8 cellular contexts compared by ENCODE assay signal in the genomic region with DNA sequence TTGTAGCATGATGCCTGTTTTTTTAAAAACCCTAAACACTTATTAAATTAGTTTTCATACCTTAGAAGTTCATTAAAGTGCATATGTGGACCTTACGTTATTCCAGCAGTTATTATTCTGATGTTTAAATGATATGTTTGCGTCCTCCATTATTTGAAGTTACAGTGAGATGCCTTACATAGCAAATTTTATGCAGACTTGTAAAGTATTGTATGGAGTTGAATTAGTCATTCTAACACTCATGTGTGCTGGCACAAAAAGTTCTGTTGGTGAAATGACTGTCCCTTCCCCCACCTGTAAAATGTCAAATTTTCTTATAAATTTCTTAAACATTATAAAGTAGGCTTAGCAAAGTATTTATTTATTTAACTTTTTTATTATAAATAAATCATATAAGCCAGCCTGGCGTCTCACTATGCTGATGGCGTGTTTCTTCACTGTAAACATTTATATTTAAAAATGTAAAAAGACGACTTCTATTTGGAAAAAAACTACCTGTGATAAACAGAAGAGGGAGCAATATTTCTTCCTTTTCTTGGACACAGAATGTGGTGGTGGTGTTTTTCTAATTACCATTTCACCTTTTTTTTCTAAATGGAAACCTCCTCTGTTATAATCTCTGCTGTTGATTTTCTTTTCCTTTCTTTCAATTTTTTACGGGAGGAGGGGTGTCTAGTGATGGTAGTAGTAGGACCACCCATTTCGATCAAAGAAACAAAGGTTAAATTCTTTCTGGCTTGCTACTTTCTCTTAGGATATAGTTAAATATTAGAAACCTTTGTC.
A peak's percentile ranks its signal among the peaks of the same experiment; 100 is the strongest.
DNase-seq lines count a peak whose midpoint lies in the region; ATAC-seq and TF ChIP-seq lines count a peak whose summit lies in the region.

No MANE protein-coding gene starts in this region.

- peaks cover 2% of the 10 kb centered on the region for H3K27me3 Mint-ChIP-seq in activated CD4-positive, alpha-beta T cell treated with anti-CD3 and anti-CD28 coated beads for 36 hours

- no peak overlapping the region for H2AFZ ChIP-seq in fibroblast of lung (ENCODE audit: low read length)

- H3K4me1 ChIP-seq in cardiac muscle cell (ENCODE audit: low read depth) = no peaks in the 10 kb centered on the region
- H3K4me1 ChIP-seq in Panc1 (ENCODE audit: control insufficient read depth, insufficient read depth, low read length) = peaks cover 10% of the 10 kb centered on the region; the same call in 1 of the 2 replicates
- H3K4me1 ChIP-seq in fibroblast of lung (ENCODE audit: control insufficient read depth, extremely low read depth, insufficient read depth, low read length) = no peaks in the 10 kb centered on the region
- H3K4me1 ChIP-seq in testis = no peaks in the 10 kb centered on the region

- H3K27ac Mint-ChIP-seq in activated CD4-positive, alpha-beta T cell treated with anti-CD3 and anti-CD28 coated beads for 36 hours = no peak overlapping the region

- no peak overlapping the region for H3K27ac ChIP-seq in cardiac muscle cell
- peak overlapping the region; percentile 60; the same call in 1 of the 2 replicates for H3K27ac ChIP-seq in Panc1 (ENCODE audit: low read length)
- no peak overlapping the region for H3K27ac ChIP-seq in fibroblast of lung (ENCODE audit: insufficient read depth, low read length)
- no peak overlapping the region for H3K27ac ChIP-seq in testis

- in situ Hi-C loops in Panc1 (cut with HindIII; ENCODE audit: low pct_unique_long_range_greater_than_20kb, low sequenced_read_pairs) = no loop called here

- H3K4me1 Mint-ChIP-seq in activated CD4-positive, alpha-beta T cell treated with anti-CD3 and anti-CD28 coated beads for 36 hours = no peaks in the 10 kb centered on the region

- BruUV-seq in Panc1 (replicated peaks; lab: Mats Ljungman, UMichigan) = no TSS peak

- no peak overlapping the region for H3K4me3 Mint-ChIP-seq in activated CD4-positive, alpha-beta T cell treated with anti-CD3 and anti-CD28 coated beads for 36 hours

- no peaks in the 10 kb centered on the region for H3K36me3 Mint-ChIP-seq in activated CD4-positive, alpha-beta T cell treated with anti-CD3 and anti-CD28 coated beads for 36 hours (ENCODE audit: low read depth)

- no peaks in the 10 kb centered on the region for H4K20me1 ChIP-seq in fibroblast of lung (ENCODE audit: control insufficient read depth, extremely low read depth, insufficient read depth, low read length)

- POLR2A ChIA-PET in Panc1 (lab: Charles Lee) = no interaction called here
- POLR2A ChIA-PET in activated CD4-positive, alpha-beta T cell treated with anti-CD3 and anti-CD28 coated beads for 36 hours (lab: Charles Lee) = no interaction called here

- TF ChIP-seq CTCF in cardiac muscle cell (IDR thresholded peaks at IDR 0.05; ENCODE audit: low read depth, low read length) = peak; percentile 39
- TF ChIP-seq CTCF in Panc1 (IDR thresholded peaks at IDR 0.05) = peak; percentile 63; the same call in 1 of the 2 replicates
- TF ChIP-seq CTCF in fibroblast of lung (conservative IDR thresholded peaks at IDR 0.05 in 1 of 2, IDR thresholded peaks at IDR 0.05 in 1 of 2; ENCODE audit: low read depth in 1 of 2, low read length in 2 of 2) = peak; percentile 10 to 36
- TF ChIP-seq CTCF in testis (IDR thresholded peaks at IDR 0.05) = peak in 2 of 3 experiments; percentile 23 to 44

- no peak overlapping the region for H3K9ac ChIP-seq in fibroblast of lung (ENCODE audit: insufficient read depth, low read length)

- intact Hi-C loops in Right ventricle myocardium inferior (cut with DNase I) (no loop called here), Panc1 (cut with micrococcal nuclease; ENCODE audit: unreplicated experiment) (no loop called here), testis (cut with DNase I; ENCODE audit: low total_unique reads) (no loop called here)
- intact Hi-C loops in activated CD4-positive, alpha-beta T cell treated with anti-CD3 and anti-CD28 coated beads for 36 hours (cut with DNase I, micrococcal nuclease) = no loop called here

- DNase-seq in cardiac muscle cell (ENCODE audit: low read depth in 1 of 2, low spot score in 1 of 2) (peak in 1 of 2 donors; percentile 35), Right ventricle myocardium inferior (ENCODE audit: missing footprints) (no peak), Panc1 (ENCODE audit: low read depth, low spot score) (no peak), fibroblast of lung (ENCODE audit: low read depth in 2 of 2) (peak; percentile 47 to 58), testis (no peak), NCI-H345 (lab: John Stamatoyannopoulos, UW) (no peak), GOT3 (lab: John Stamatoyannopoulos, UW) (no peak)
- DNase-seq in activated CD4-positive, alpha-beta T cell treated with anti-CD3 and anti-CD28 coated beads for 36 hours = no peak

- 63 to 70% methylated on average over 7 of the region's 7 CpGs for WGBS in testis, 2 donors

- H3K9me3 ChIP-seq in cardiac muscle cell (ENCODE audit: low read depth) (no peaks in the 10 kb centered on the region), Panc1 (ENCODE audit: control insufficient read depth, insufficient read depth, low read depth, low read length) (no peaks in the 10 kb centered on the region), fibroblast of lung (ENCODE audit: control insufficient read depth, insufficient read depth, low read depth, low read length) (no peaks in the 10 kb centered on the region), testis (no peaks in the 10 kb centered on the region)

- H3K9me3 Mint-ChIP-seq in activated CD4-positive, alpha-beta T cell treated with anti-CD3 and anti-CD28 coated beads for 36 hours (ENCODE audit: low read depth) = no peaks in the 10 kb centered on the region

- TF ChIP-seq POLR2A in testis (IDR thresholded peaks at IDR 0.05) = no peak

- H3K36me3 ChIP-seq in cardiac muscle cell (no peaks in the 10 kb centered on the region), Panc1 (ENCODE audit: control insufficient read depth, insufficient read depth, low read length) (no peaks in the 10 kb centered on the region), fibroblast of lung (ENCODE audit: control insufficient read depth, insufficient read depth, low read length) (no peaks in the 10 kb centered on the region), testis (ENCODE audit: low read depth, missing control alignments) (no peaks in the 10 kb centered on the region)

- H3K4me3 ChIP-seq in cardiac muscle cell (no peak overlapping the region), Panc1 (ENCODE audit: low read depth in 2 of 2, low read length in 2 of 2) (no peak overlapping the region), fibroblast of lung (replicated peaks in 1 of 4; ENCODE audit: control extremely low read depth in 1 of 4, insufficient read depth in 1 of 4, low read depth in 3 of 4, low read length in 4 of 4) (peak overlapping the region in 1 of 4 experiments; percentile 43), testis (no peak overlapping the region)

- CTCF ChIA-PET in Panc1 (lab: Charles Lee) = interaction anchor here (0.7 kb wide), 2 partner anchors 188 to 874 kb away, joined by 3 to 4 read pairs; no protein-coding TSS in a partner anchor
- CTCF ChIA-PET in activated CD4-positive, alpha-beta T cell treated with anti-CD3 and anti-CD28 coated beads for 36 hours (lab: Charles Lee) = no interaction called here

- H3K4me2 ChIP-seq in fibroblast of lung (ENCODE audit: extremely low read depth, insufficient read depth, low read length) = peak overlapping the region; percentile 52

- H3K27me3 ChIP-seq in cardiac muscle cell (peaks cover 12% of the 10 kb centered on the region), Panc1 (ENCODE audit: control insufficient read depth, insufficient read depth, low read length) (no peaks in the 10 kb centered on the region), fibroblast of lung (ENCODE audit: control insufficient read depth, insufficient read depth, low read length) (no peaks in the 10 kb centered on the region), testis (no peaks in the 10 kb centered on the region)

- no peak for ATAC-seq in Right ventricle myocardium inferior
- ATAC-seq in Panc1 = no peak
- ATAC-seq in activated CD4-positive, alpha-beta T cell treated with anti-CD3 and anti-CD28 coated beads for 36 hours = no peak

- no peaks in the 10 kb centered on the region for H3K79me2 ChIP-seq in fibroblast of lung (ENCODE audit: control insufficient read depth, insufficient read depth, low read length)

Comparison
In these comparisons a context has a peak if more than half of its experiments do, and no peak if none do; other contexts are left out.
1. DNase-seq: peak in fibroblast of lung (2 of 2); none in Right ventricle myocardium inferior (single experiment), Panc1 (single experiment), testis (single experiment), NCI-H345 (single experiment), activated CD4-positive, alpha-beta T cell treated with anti-CD3 and anti-CD28 coated beads for 36 hours (single experiment) and GOT3 (single experiment).
2. Peak in every context shown above with its lines, with median percentiles within 50 percentile points of each other: CTCF ChIP-seq.